In genomic region chr15:65326844-65327243, GRCh38 we compare ENCODE assay signal across 23 cellular contexts. TPM values are rescaled to one million over a fixed set of nuclear protein-coding genes. Genes with fewer than 3 reads are reported as not detected.
"Had no signal": no experiment of that assay in that cellular context is flagged by ENCODE, and none has a peak within 500 bp of the region (broad histone marks: within the 10 kb centered on the region; RNA-seq: fewer than 3 reads in every experiment).

No MANE protein-coding gene starts in this region.

- ATAC-seq: activated CD4-positive, CD25-positive, alpha-beta regulatory T cell treated with anti-CD3 and anti-CD28 coated beads, Interleukin-2, amount 50 U/mL, for 24 hours; activated naive CD8-positive, alpha-beta T cell treated with anti-CD3 and anti-CD28 coated beads, Interleukin-2, amount 50 U/mL, for 24 hours; activated T-cell treated with anti-CD3 and anti-CD28 coated beads, Interleukin-2, amount 50 U/mL, for 4 hours; naive thymus-derived CD4-positive, alpha-beta T cell; stimulated activated naive CD8-positive, alpha-beta T cell treated with anti-CD3 and anti-CD28 coated beads, Interleukin-15, Interleukin-2, amounts not matched to agents 100 U/mL and 50 U/mL, for 24 hours had no signal

- H3K27ac Mint-ChIP-seq: activated naive CD4-positive, alpha-beta T cell treated with anti-CD3 and anti-CD28 coated beads for 36 hours; activated naive CD8-positive, alpha-beta T cell treated with anti-CD3 and anti-CD28 coated beads, Interleukin-2, amount 50 U/mL, for 24 hours; immature natural killer cell; memory B cell; naive thymus-derived CD4-positive, alpha-beta T cell; progenitor cell of endocrine pancreas had no signal

- H3K4me3 ChIP-seq: gastrocnemius medialis, heart right ventricle, suprapubic skin had no signal

- H3K4me1 Mint-ChIP-seq: immature natural killer cell; naive thymus-derived CD4-positive, alpha-beta T cell had no signal

- H3K36me3 Mint-ChIP-seq: immature natural killer cell; memory B cell; naive thymus-derived CD4-positive, alpha-beta T cell had no signal

- H3K27ac ChIP-seq: gastrocnemius medialis, heart right ventricle, suprapubic skin had no signal

- H3K4me3 Mint-ChIP-seq: activated naive CD4-positive, alpha-beta T cell treated with anti-CD3 and anti-CD28 coated beads for 36 hours; activated naive CD8-positive, alpha-beta T cell treated with anti-CD3 and anti-CD28 coated beads, Interleukin-2, amount 50 U/mL, for 24 hours; activated T-cell treated with anti-CD3 and anti-CD28 coated beads, Interleukin-2, amount 50 U/mL, for 4 hours; brain; immature natural killer cell; memory B cell; naive thymus-derived CD4-positive, alpha-beta T cell; type B pancreatic cell had no signal

- H3K36me3 ChIP-seq: gastrocnemius medialis, heart right ventricle, suprapubic skin had no signal

- DNase-seq: activated CD4-positive, alpha-beta T cell treated with anti-CD3 and anti-CD28 coated beads, Interleukin-2, amount 50 U/mL, for 1 hour; activated CD8-positive, alpha-beta memory T cell treated with anti-CD3 and anti-CD28 coated beads, Interleukin-2, amount 50 U/mL, for 4 hours; activated naive CD4-positive, alpha-beta T cell treated with anti-CD3 and anti-CD28 coated beads for 36 hours; activated naive CD8-positive, alpha-beta T cell treated with anti-CD3 and anti-CD28 coated beads, Interleukin-2, amount 50 U/mL, for 24 hours; activated T-cell treated with anti-CD3 and anti-CD28 coated beads, Interleukin-2, amount 50 U/mL, for 4 hours; erythroblast; gastrocnemius medialis; immature natural killer cell; naive thymus-derived CD4-positive, alpha-beta T cell; stimulated activated naive CD8-positive, alpha-beta T cell treated with anti-CD3 and anti-CD28 coated beads, Interleukin-15, Interleukin-2, amounts not matched to agents 100 U/mL and 50 U/mL, for 24 hours; T-helper 1 cell; T-helper 9 cell had no signal

- H3K9me3 ChIP-seq: gastrocnemius medialis, heart right ventricle, suprapubic skin had no signal

- H3K27me3 Mint-ChIP-seq: progenitor cell of endocrine pancreas, type B pancreatic cell had no signal

- H3K27me3 ChIP-seq: gastrocnemius medialis, heart right ventricle had no signal

- H3K9me3 Mint-ChIP-seq: activated naive CD4-positive, alpha-beta T cell treated with anti-CD3 and anti-CD28 coated beads for 36 hours; activated naive CD8-positive, alpha-beta T cell treated with anti-CD3 and anti-CD28 coated beads, Interleukin-2, amount 50 U/mL, for 24 hours; activated T-cell treated with anti-CD3 and anti-CD28 coated beads, Interleukin-2, amount 50 U/mL, for 4 hours; brain; immature natural killer cell; memory B cell; naive thymus-derived CD4-positive, alpha-beta T cell; type B pancreatic cell had no signal

- H3K4me1 ChIP-seq: gastrocnemius medialis, suprapubic skin had no signal

RNA-seq across cellular contexts. Expression of gene RNU5B-1, which starts 22.4 kb away (rescaled TPM):
- total RNA-seq: activated naive CD4-positive, alpha-beta T cell treated with anti-CD3 and anti-CD28 coated beads for 36 hours; dermis microvascular lymphatic vessel endothelial cell; gastrocnemius medialis; liver; skeletal muscle tissue; suprapubic skin had no signal
- polyA plus RNA-seq: heart right ventricle; immature natural killer cell; liver; naive thymus-derived CD4-positive, alpha-beta T cell had no signal

RNA-seq across cellular contexts. Expression of gene RNU5A-1, which starts 31.0 kb away (rescaled TPM):
- total RNA-seq: activated naive CD4-positive, alpha-beta T cell treated with anti-CD3 and anti-CD28 coated beads for 36 hours; activated T-cell treated with anti-CD3 and anti-CD28 coated beads, Interleukin-2, amount 50 U/mL, for 4 hours; dermis microvascular lymphatic vessel endothelial cell; gastrocnemius medialis; heart right ventricle; liver; mucosa of gallbladder; naive thymus-derived CD4-positive, alpha-beta T cell; progenitor cell of endocrine pancreas; skeletal muscle tissue; suprapubic skin had no signal
- polyA plus RNA-seq: heart right ventricle; immature natural killer cell; liver; naive thymus-derived CD4-positive, alpha-beta T cell had no signal

RNA-seq across cellular contexts. Expression of gene IGDCC3, which starts 51.0 kb away (rescaled TPM):
- total RNA-seq: activated naive CD4-positive, alpha-beta T cell treated with anti-CD3 and anti-CD28 coated beads for 36 hours; dermis microvascular lymphatic vessel endothelial cell; gastrocnemius medialis; naive thymus-derived CD4-positive, alpha-beta T cell; suprapubic skin had no signal
- polyA plus RNA-seq: immature natural killer cell; liver; naive thymus-derived CD4-positive, alpha-beta T cell had no signal
